In the genomic region with DNA sequence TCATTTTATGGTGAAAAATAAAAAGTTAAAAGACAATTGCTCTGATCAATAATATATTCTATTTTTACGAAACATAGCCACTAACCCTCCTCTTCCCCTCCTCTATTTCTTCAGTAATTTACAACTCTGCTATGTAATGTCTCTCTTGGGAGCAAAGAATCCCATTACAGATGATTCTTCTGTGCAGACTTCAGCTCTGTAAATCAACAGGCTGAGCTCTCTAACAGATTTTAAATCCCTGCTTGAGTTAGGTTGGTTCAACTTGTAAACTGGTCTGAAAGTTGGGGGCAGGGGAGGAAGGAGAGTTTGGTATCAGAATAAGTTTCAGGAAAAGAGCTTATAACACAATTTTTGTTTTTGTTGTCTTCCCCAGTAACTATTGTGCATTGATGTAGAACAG, we compare ENCODE assay signal across 20 cellular contexts.
DNase-seq lines count a peak whose midpoint lies in the region; TF ChIP-seq lines count a peak whose summit lies in the region.
"Had no signal": no experiment of that assay in that cellular context is flagged by ENCODE, and none has a peak within 500 bp of the region (broad histone marks: within the 10 kb centered on the region; RNA-seq: fewer than 3 reads in every experiment).

No MANE protein-coding gene starts in this region.

- no peak overlapping the region for H2AFZ ChIP-seq in Karpas-422 (ENCODE audit: low read length)
- H2AFZ ChIP-seq: GM23248 had no signal

- H3K27me3 Mint-ChIP-seq in nephron progenitor cell (ENCODE audit: low read depth, poor library complexity) = peaks cover 2% of the 10 kb centered on the region
- no peaks in the 10 kb centered on the region for H3K27me3 Mint-ChIP-seq in glutamatergic neuron (ENCODE audit: unreplicated experiment)
- H3K27me3 Mint-ChIP-seq: CD4-positive, CD25-positive, alpha-beta regulatory T cell; CD8-positive, alpha-beta memory T cell had no signal

- H3K4me2 ChIP-seq in BLaER1 treated with 17β-estradiol and CSF1 and Interleukin-3, amounts not matched to agents 10 nM and 100 nM = peak overlapping the region in 8 of 11 experiments; percentile 15 to 58 (median 32); a peak in 13 of 22 replicates
- peak overlapping the region; percentile 0 for H3K4me2 ChIP-seq in Karpas-422 (ENCODE audit: low read depth, low read length, poor library complexity, severe bottlenecking)
- H3K4me2 ChIP-seq: A549 had no signal

- H3K4me3 ChIP-seq in BLaER1 treated with 17β-estradiol and CSF1 and Interleukin-3, amounts not matched to agents 10 nM and 100 nM = no peak overlapping the region
- H3K4me3 ChIP-seq in Karpas-422 (ENCODE audit: low read length) = no peak overlapping the region
- H3K4me3 ChIP-seq: A549, GM23248, HAP-1 had no signal

- H3K4me3 Mint-ChIP-seq in nephron progenitor cell (peak overlapping the region; percentile 44), glutamatergic neuron (ENCODE audit: unreplicated experiment) (no peak overlapping the region)
- H3K4me3 Mint-ChIP-seq: CD4-positive, CD25-positive, alpha-beta regulatory T cell; CD8-positive, alpha-beta memory T cell; HFFc6 had no signal

- H3K9me2 ChIP-seq in Karpas-422 (replicated peaks; ENCODE audit: insufficient read depth, low read length) = no peaks in the 10 kb centered on the region

- TF ChIP-seq CTCF in nephron progenitor cell (IDR thresholded peaks at IDR 0.05) (no peak), glutamatergic neuron (IDR thresholded peaks at IDR 0.05; ENCODE audit: partially characterized antibody, unreplicated experiment) (no peak)

- no peaks in the 10 kb centered on the region for H3K79me2 ChIP-seq in Karpas-422 (ENCODE audit: low read length)

- H3K27ac Mint-ChIP-seq in nephron progenitor cell (peak overlapping the region; percentile 55), glutamatergic neuron (ENCODE audit: unreplicated experiment) (no peak overlapping the region)
- H3K27ac Mint-ChIP-seq: CD4-positive, CD25-positive, alpha-beta regulatory T cell; CD8-positive, alpha-beta memory T cell; HFFc6 had no signal

- H3K27me3 ChIP-seq in BLaER1 treated with 17β-estradiol and CSF1 and Interleukin-3, amounts not matched to agents 10 nM and 100 nM = no peaks in the 10 kb centered on the region
- no peaks in the 10 kb centered on the region for H3K27me3 ChIP-seq in Karpas-422 (ENCODE audit: low read length)

- H3K27ac ChIP-seq in BLaER1 treated with 17β-estradiol and CSF1 and Interleukin-3, amounts not matched to agents 10 nM and 100 nM = no peak overlapping the region
- no peak overlapping the region for H3K27ac ChIP-seq in Karpas-422 (ENCODE audit: low read length)
- H3K27ac ChIP-seq: A549, GM23248, HL-60 had no signal

- H3K36me3 ChIP-seq in BLaER1 treated with 17β-estradiol and CSF1 and Interleukin-3, amounts not matched to agents 10 nM and 100 nM = no peaks in the 10 kb centered on the region
- no peaks in the 10 kb centered on the region for H3K36me3 ChIP-seq in Karpas-422 (ENCODE audit: insufficient read depth, low read length)
- H3K36me3 ChIP-seq: HAP-1 had no signal

- no peak for DNase-seq in Karpas-422
- peak; percentile 62 for DNase-seq in NCI-H69 (lab: John Stamatoyannopoulos, UW)
- DNase-seq in nephron progenitor cell = no peak
- DNase-seq in G401 (ENCODE audit: low spot score) = no peak
- DNase-seq in glutamatergic neuron = no peak
- no peak for DNase-seq in GM03348 (ENCODE audit: low spot score)
- DNase-seq: C1 segment of cervical spinal cord; CD4-positive, CD25-positive, alpha-beta regulatory T cell; CD8-positive, alpha-beta memory T cell; COR-L47; DMS 273 treated with DMSO at 0.1 percent for 48 hours; DMS53; DND-41; EL; GM23248; HFFc6 had no signal

- peaks cover 0 to 5% (median 0%) of the 10 kb centered on the region in 11 experiments; a peak in 3 of 22 replicates for H3K9me3 ChIP-seq in BLaER1 treated with 17β-estradiol and CSF1 and Interleukin-3, amounts not matched to agents 10 nM and 100 nM (replicated peaks in 1 of 11)
- H3K9me3 ChIP-seq in Karpas-422 (ENCODE audit: low read length) = no peaks in the 10 kb centered on the region
- H3K9me3 ChIP-seq: A549, HAP-1 had no signal

- H3K36me3 Mint-ChIP-seq in nephron progenitor cell (ENCODE audit: low read depth) (peaks cover 8% of the 10 kb centered on the region), glutamatergic neuron (ENCODE audit: unreplicated experiment) (peaks cover 6% of the 10 kb centered on the region)
- H3K36me3 Mint-ChIP-seq: CD4-positive, CD25-positive, alpha-beta regulatory T cell; CD8-positive, alpha-beta memory T cell had no signal

- in situ Hi-C loops in G401 (cut with HindIII; ENCODE audit: low sequenced_read_pairs) = no loop called here

- H3K9me3 Mint-ChIP-seq in nephron progenitor cell (peaks cover 7% of the 10 kb centered on the region), glutamatergic neuron (ENCODE audit: unreplicated experiment) (peaks cover 2% of the 10 kb centered on the region)
- H3K9me3 Mint-ChIP-seq: HFFc6 had no signal

- H3K4me1 Mint-ChIP-seq in nephron progenitor cell = peaks cover 76% of the 10 kb centered on the region
- H3K4me1 Mint-ChIP-seq in glutamatergic neuron (ENCODE audit: low read depth, unreplicated experiment) = peaks cover 13% of the 10 kb centered on the region
- H3K4me1 Mint-ChIP-seq: CD4-positive, CD25-positive, alpha-beta regulatory T cell; CD8-positive, alpha-beta memory T cell had no signal

- H4K20me1 ChIP-seq in BLaER1 treated with 17β-estradiol and CSF1 and Interleukin-3, amounts not matched to agents 10 nM and 100 nM = no peaks in the 10 kb centered on the region
- no peaks in the 10 kb centered on the region for H4K20me1 ChIP-seq in Karpas-422 (ENCODE audit: insufficient read depth, low read depth, low read length)

- peaks cover 10 to 54% (median 32%) of the 10 kb centered on the region in 10 experiments for H3K4me1 ChIP-seq in BLaER1 treated with 17β-estradiol and CSF1 and Interleukin-3, amounts not matched to agents 10 nM and 100 nM
- H3K4me1 ChIP-seq in Karpas-422 (ENCODE audit: low read length) = peaks cover 23% of the 10 kb centered on the region
- H3K4me1 ChIP-seq: A549, HAP-1 had no signal

- H3K9ac ChIP-seq in BLaER1 treated with 17β-estradiol and CSF1 and Interleukin-3, amounts not matched to agents 10 nM and 100 nM = no peak overlapping the region
- no peak overlapping the region for H3K9ac ChIP-seq in Karpas-422 (ENCODE audit: low read length)
- H3K9ac ChIP-seq: GM23248 had no signal
